1 cellular context compared by ENCODE assay signal in genomic region chr11:77207618-77208313, GRCh38.
TF ChIP-seq lines count a peak whose summit lies in the region.

No MANE protein-coding gene starts in this region.

TF ChIP-seq in IMR-90, 13 proteins besides CTCF, POLR2A, EP300 and RAD21 (continued from another document):
- no peak for TF ChIP-seq ELK1 (IDR thresholded peaks at IDR 0.05; ENCODE audit: borderline replicate concordance, low read depth, low read length)
- TF ChIP-seq USF2 (IDR thresholded peaks at IDR 0.05; ENCODE audit: low read depth, low read length): no peak
- TF ChIP-seq CHD1 (IDR thresholded peaks at IDR 0.05; ENCODE audit: low read depth, low read length): no peak
- no peak for TF ChIP-seq NFE2L2 (IDR thresholded peaks at IDR 0.05; ENCODE audit: low read depth, low read length)
- no peak for TF ChIP-seq MAZ (IDR thresholded peaks at IDR 0.05; ENCODE audit: borderline replicate concordance, low read depth, low read length)
- no peak for TF ChIP-seq RFX5 (IDR thresholded peaks at IDR 0.05; ENCODE audit: low read depth, low read length)
- no peak for TF ChIP-seq FOS (IDR thresholded peaks at IDR 0.05; ENCODE audit: low read depth, low read length)
- no peak for TF ChIP-seq BHLHE40 (IDR thresholded peaks at IDR 0.05; ENCODE audit: low read depth, low read length)
- TF ChIP-seq CEBPB (IDR thresholded peaks at IDR 0.05; ENCODE audit: low read depth, low read length): no peak
